In the genomic region with DNA sequence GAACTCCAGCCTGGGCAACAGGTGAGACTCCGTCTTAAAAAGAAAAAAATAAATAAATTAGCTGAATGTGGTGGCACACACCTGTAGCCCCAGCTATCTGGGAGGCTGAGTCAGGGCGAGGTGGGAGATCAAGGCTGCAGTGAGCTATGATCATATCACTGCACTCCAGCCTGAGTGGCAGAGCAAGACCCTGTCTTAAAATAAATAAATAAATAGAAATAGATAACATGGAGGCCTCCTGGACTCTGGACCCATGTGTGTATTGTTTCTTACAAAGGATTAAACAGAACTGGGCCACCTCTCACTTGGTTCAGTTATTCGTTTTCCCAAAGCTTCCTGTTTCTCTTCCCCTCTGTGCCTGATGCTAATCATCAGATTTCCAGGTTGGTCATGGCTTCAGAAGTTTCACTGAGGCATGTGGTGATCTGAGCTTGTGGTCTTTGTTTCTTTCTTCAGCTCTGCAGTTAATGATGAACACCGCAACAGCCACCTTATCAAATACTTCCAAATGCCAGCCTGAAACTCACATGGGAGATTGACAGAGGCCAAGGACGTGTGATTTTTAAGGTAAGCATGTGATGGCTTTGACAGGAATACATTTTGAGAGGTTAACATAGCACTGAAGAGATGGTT, we compare ENCODE assay signal across 1 cellular context.
TF ChIP-seq lines count a peak whose summit lies in the region.

No MANE protein-coding gene starts in this region.

TF ChIP-seq in HepG2, 621 proteins besides CTCF, POLR2A, EP300 and RAD21 (continued from another document):
- TF ChIP-seq ZNF609 (CRISPR knock-in tag; IDR thresholded peaks at IDR 0.05; ENCODE audit: borderline replicate concordance) (peak; percentile 27; the same call in 1 of the 2 replicates), MEIS2 (CRISPR knock-in tag; IDR thresholded peaks at IDR 0.05) (peak; percentile 21; the same call in 1 of the 2 replicates), TRIM24 (CRISPR knock-in tag; IDR thresholded peaks at IDR 0.05) (0 out of 2 replicates have a peak, but pooled peaks have one; percentile 11), ADNP (CRISPR knock-in tag; IDR thresholded peaks at IDR 0.05) (peak; percentile 66), ZBTB34 (CRISPR knock-in tag; IDR thresholded peaks at IDR 0.05) (no peak), NCOA2 (CRISPR knock-in tag; IDR thresholded peaks at IDR 0.05) (peak; percentile 31; the same call in 1 of the 2 replicates), CENPT (CRISPR knock-in tag; IDR thresholded peaks at IDR 0.05; ENCODE audit: low read depth) (no peak), IKZF1 (IDR thresholded peaks at IDR 0.05) (no peak), HOMEZ (CRISPR knock-in tag; IDR thresholded peaks at IDR 0.05; ENCODE audit: low read depth) (no peak), ZNF605 (CRISPR knock-in tag; IDR thresholded peaks at IDR 0.05) (peak; percentile 77; the same call in 1 of the 2 replicates), ZNF577 (CRISPR knock-in tag; IDR thresholded peaks at IDR 0.05; ENCODE audit: borderline replicate concordance, low read depth) (no peak), GLI4 (CRISPR knock-in tag; IDR thresholded peaks at IDR 0.05; ENCODE audit: borderline replicate concordance) (no peak), JUND (CRISPR knock-in tag; IDR thresholded peaks at IDR 0.05) (no peak), SOX13 (IDR thresholded peaks at IDR 0.05) (peak; percentile 67; the same call in 1 of the 2 replicates), SOX13 (CRISPR knock-in tag; conservative IDR thresholded peaks at IDR 0.05 in 1 of 2, IDR thresholded peaks at IDR 0.05 in 1 of 2) (peak in 1 of 2 experiments; percentile 88; a peak in 2 of 4 replicates), POGZ (CRISPR knock-in tag; IDR thresholded peaks at IDR 0.05) (0 out of 2 replicates have a peak, but pooled peaks have one; percentile 62), KAT8 (CRISPR knock-in tag; IDR thresholded peaks at IDR 0.05) (peak; percentile 49; the same call in 1 of the 2 replicates), ZNF280B (CRISPR knock-in tag; IDR thresholded peaks at IDR 0.05; ENCODE audit: borderline replicate concordance) (no peak), GATA4 (IDR thresholded peaks at IDR 0.05; ENCODE audit: borderline replicate concordance, low read depth) (0 out of 2 replicates have a peak, but pooled peaks have one; percentile 30), ZHX2 (IDR thresholded peaks at IDR 0.05; ENCODE audit: low read depth) (0 out of 2 replicates have a peak, but pooled peaks have one; percentile 49), ZHX2 (CRISPR knock-in tag; IDR thresholded peaks at IDR 0.05; ENCODE audit: borderline replicate concordance) (no peak)
